ENCODE assay signal across 8 cellular contexts in the genomic region with DNA sequence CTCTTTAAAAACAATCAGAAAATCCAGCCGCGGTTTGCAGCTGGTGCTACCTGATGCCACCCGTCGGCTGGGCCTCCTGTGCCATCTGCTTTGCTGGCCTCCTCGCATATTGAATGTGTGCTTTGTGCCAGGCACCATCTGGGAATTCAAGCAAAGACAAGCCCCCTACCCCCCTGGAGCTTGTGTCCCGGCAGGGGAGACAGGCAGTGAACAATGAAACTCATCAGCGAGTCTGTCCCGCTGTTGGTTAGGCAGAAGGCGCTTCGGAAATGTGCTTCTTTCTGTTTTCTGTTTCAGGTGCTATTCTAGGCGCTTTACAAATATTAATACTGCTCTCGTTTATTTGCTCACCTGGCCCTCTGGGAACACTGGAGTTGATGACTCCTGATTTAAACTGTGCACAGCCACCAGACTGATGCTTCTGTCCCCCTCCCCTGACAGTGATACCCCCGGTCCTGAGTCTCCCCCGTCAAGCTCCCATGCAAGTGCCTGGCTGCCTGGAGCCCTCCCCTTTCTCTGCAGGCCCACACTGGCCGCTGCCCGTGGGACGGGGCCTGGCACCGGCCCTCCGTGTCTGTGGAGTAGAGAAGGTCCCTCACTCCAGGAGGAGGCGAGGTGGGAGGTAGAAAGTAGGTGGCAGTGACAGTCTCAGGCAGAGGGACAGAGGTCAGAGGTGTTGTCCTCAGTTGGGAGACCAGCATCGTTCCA.
DNase-seq lines count a peak whose midpoint lies in the region; ATAC-seq, FAIRE-seq and TF ChIP-seq lines count a peak whose summit lies in the region.

No MANE protein-coding gene starts in this region.

- H2AFZ ChIP-seq in neuronal stem cell (ENCODE audit: low read length) (no peak overlapping the region), PC-9 (no peak overlapping the region)

- peaks cover 4% of the 10 kb centered on the region; the same call in 1 of the 2 replicates for H3F3A ChIP-seq in PC-9 (ENCODE audit: insufficient read depth, low read depth)

- H4K91ac ChIP-seq in neuronal stem cell (ENCODE audit: low read depth, low read length, poor library complexity), result no peak overlapping the region

- no TSS peak for BruUV-seq in PC-9 (replicated peaks; lab: Mats Ljungman, UMichigan)

- H3K36me3 ChIP-seq in neuronal stem cell (replicated peaks in 1 of 2; ENCODE audit: control insufficient read depth in 2 of 2, insufficient read depth in 2 of 2, low read length in 2 of 2) (peaks cover 2 to 25% of the 10 kb centered on the region in 2 donors), PC-9 (ENCODE audit: low read depth) (0 out of 2 replicates have a peak, but pooled peaks cover 4% of the 10 kb centered on the region)

- peak; percentile 42 for FAIRE-seq in GM18507 (lab: Jason Lieb, UNC)

- no peaks in the 10 kb centered on the region for H3K9me2 ChIP-seq in PC-9 (ENCODE audit: insufficient read depth)

- H3K9ac ChIP-seq in neuronal stem cell (ENCODE audit: low read depth, low read length, poor library complexity), result no peak overlapping the region

- no peak overlapping the region for H2AK5ac ChIP-seq in neuronal stem cell (ENCODE audit: low read depth, low read length)

- H2BK12ac ChIP-seq in neuronal stem cell (ENCODE audit: low read length), result peak overlapping the region; percentile 14

- TF ChIP-seq CTCF in PC-9 (conservative IDR thresholded peaks at IDR 0.05), result no peak

- no peak overlapping the region for H2BK5ac ChIP-seq in neuronal stem cell (ENCODE audit: low read length)

- H3K4me1 ChIP-seq in neuronal stem cell (ENCODE audit: control insufficient read depth in 2 of 2, insufficient read depth in 1 of 2, low read depth in 1 of 2, low read length in 2 of 2) (peaks cover 23 to 25% of the 10 kb centered on the region in 2 donors), PC-9 (replicated peaks; ENCODE audit: insufficient read depth) (no peaks in the 10 kb centered on the region)

- H2BK15ac ChIP-seq in neuronal stem cell (ENCODE audit: low read length), result no peak overlapping the region

- H4K8ac ChIP-seq in neuronal stem cell (ENCODE audit: low read depth, low read length), result peak overlapping the region; percentile 4

- H3K79me2 ChIP-seq in PC-9 (ENCODE audit: low read depth), result peaks cover 20% of the 10 kb centered on the region

- H2BK120ac ChIP-seq in neuronal stem cell (ENCODE audit: low read depth, low read length), result no peak overlapping the region

- peak; percentile 65 for ATAC-seq in HG02885 (IDR thresholded peaks at IDR 0.05; ENCODE audit: poor library complexity, unreplicated experiment)
- ATAC-seq in HG03196 (IDR thresholded peaks at IDR 0.05; ENCODE audit: unreplicated experiment), result no peak

- CTCF ChIA-PET in PC-9 (lab: Charles Lee), result no interaction called here

- no peaks in the 10 kb centered on the region for H3K9me3 ChIP-seq in neuronal stem cell (replicated peaks in 1 of 2; ENCODE audit: control insufficient read depth in 2 of 2, insufficient read depth in 1 of 2, low read depth in 1 of 2, low read length in 2 of 2)
- H3K9me3 ChIP-seq in PC-9 (ENCODE audit: insufficient read depth, low read depth), result no peaks in the 10 kb centered on the region

- H3K4me3 ChIP-seq in neuronal stem cell (ENCODE audit: low read length in 2 of 2), result no peak overlapping the region
- H3K4me3 ChIP-seq in PC-9, result no peak overlapping the region

- peaks cover 18% of the 10 kb centered on the region for H4K20me1 ChIP-seq in PC-9 (ENCODE audit: insufficient read depth)

- H3K4me2 ChIP-seq in neuronal stem cell (ENCODE audit: insufficient read depth, low read length, poor library complexity, severe bottlenecking) (no peak overlapping the region), PC-9 (no peak overlapping the region)

- H3K18ac ChIP-seq in neuronal stem cell (ENCODE audit: low read length), result peak overlapping the region; percentile 44

- intact Hi-C loops in PC-9 (cut with micrococcal nuclease; ENCODE audit: unreplicated experiment), result no loop called here

- no peak overlapping the region for H3K27ac ChIP-seq in neuronal stem cell (replicated peaks; ENCODE audit: low read length)
- H3K27ac ChIP-seq in PC-9, result no peak overlapping the region

- peaks cover 0 to 1% (median 0%) of the 10 kb centered on the region in 3 experiments for H3K27me3 ChIP-seq in neuronal stem cell (ENCODE audit: control insufficient read depth in 3 of 3, insufficient read depth in 3 of 3, low read depth in 1 of 3, low read length in 3 of 3)
- H3K27me3 ChIP-seq in PC-9 (ENCODE audit: insufficient read depth, low read depth), result no peaks in the 10 kb centered on the region

- POLR2A ChIA-PET in PC-9 (lab: Charles Lee; ENCODE audit: unreplicated experiment), result no interaction called here

- H3K4ac ChIP-seq in neuronal stem cell (ENCODE audit: low read length), result no peak overlapping the region

- DNase-seq in GM18507 (ENCODE audit: extremely low spot score, insufficient read length, low read depth), result peak; percentile 29
- DNase-seq in NCI-H524 treated with DMSO at 0.1 percent for 48 hours (lab: John Stamatoyannopoulos, UW), result peak; percentile 88
- no peak for DNase-seq in neuronal stem cell (ENCODE audit: low spot score)
- no peak for DNase-seq in stimulated activated CD4-positive, alpha-beta T cell treated with anti-CD3 and anti-CD28 coated beads, Interleukin-12 subunit alpha, Interleukin-12 subunit beta, amount 100 ng/mL, for 4 hours
- no peak for DNase-seq in hypothalamus (lab: John Stamatoyannopoulos, UW)
- no peak for DNase-seq in PC-9

- no CpG with 5 or more reads among the region's 21 CpGs for WGBS in neuronal stem cell (ENCODE audit: extremely low coverage in 2 of 2, insufficient read length in 2 of 2, insufficient replicate concordance in 1 of 2), 2 donors

- no peak overlapping the region for H3K14ac ChIP-seq in neuronal stem cell (ENCODE audit: low read length)

- H3K79me1 ChIP-seq in neuronal stem cell (ENCODE audit: low read depth, low read length), result peaks cover 1% of the 10 kb centered on the region

- peak overlapping the region; percentile 95 for H3K23ac ChIP-seq in neuronal stem cell (ENCODE audit: low read depth, low read length, poor library complexity)

Comparison
In these comparisons a context has a peak if more than half of its experiments do, and no peak if none do; other contexts are left out.
1. DNase-seq: peak in GM18507 (single experiment) and NCI-H524 treated with DMSO at 0.1 percent for 48 hours (single experiment); none in neuronal stem cell (single experiment), stimulated activated CD4-positive, alpha-beta T cell treated with anti-CD3 and anti-CD28 coated beads, Interleukin-12 subunit alpha, Interleukin-12 subunit beta, amount 100 ng/mL, for 4 hours (single experiment), hypothalamus (0 of 51) and PC-9 (0 of 2).